Comparison of ENCODE assay signal across 1 cellular context in genomic region chr20:58611236-58612020, GRCh38.
TF ChIP-seq lines count a peak whose summit lies in the region.

No MANE protein-coding gene starts in this region.

TF ChIP-seq in WTC11, 78 proteins besides CTCF, POLR2A, EP300 and RAD21 (continued from another document):
- TF ChIP-seq AFF4 (CRISPR knock-in tag; IDR thresholded peaks at IDR 0.05; ENCODE audit: borderline replicate concordance) (no peak), ATF3 (CRISPR knock-in tag; conservative IDR thresholded peaks at IDR 0.05) (no peak), SMAD4 (CRISPR knock-in tag; IDR thresholded peaks at IDR 0.05) (no peak), IRF2 (CRISPR knock-in tag; IDR thresholded peaks at IDR 0.05; ENCODE audit: borderline replicate concordance, low read depth) (no peak), ZNF396 (CRISPR knock-in tag; IDR thresholded peaks at IDR 0.05; ENCODE audit: borderline replicate concordance) (no peak), GRHL2 (CRISPR knock-in tag; IDR thresholded peaks at IDR 0.05; ENCODE audit: insufficient replicate concordance, severe bottlenecking) (no peak), SP1 (CRISPR knock-in tag; conservative IDR thresholded peaks at IDR 0.05) (no peak), ZNF121 (CRISPR knock-in tag; IDR thresholded peaks at IDR 0.05) (no peak), MAX (CRISPR knock-in tag; IDR thresholded peaks at IDR 0.05) (no peak), USF2 (CRISPR knock-in tag; IDR thresholded peaks at IDR 0.05) (no peak), ZNF317 (CRISPR knock-in tag; IDR thresholded peaks at IDR 0.05; ENCODE audit: borderline replicate concordance, low read depth) (no peak), GTF2I (CRISPR knock-in tag; conservative IDR thresholded peaks at IDR 0.05) (no peak), NR2C2 (CRISPR knock-in tag; IDR thresholded peaks at IDR 0.05) (no peak)
